8 cellular contexts compared by ENCODE assay signal in genomic region chr5:135191084-135191826, GRCh38.
A peak's percentile ranks its signal among the peaks of the same experiment; 100 is the strongest.
DNase-seq lines count a peak whose midpoint lies in the region; ATAC-seq, FAIRE-seq and TF ChIP-seq lines count a peak whose summit lies in the region.

No MANE protein-coding gene starts in this region.

- peak; percentile 94 for TF ChIP-seq CTCF in GM12874 (IDR thresholded peaks at IDR 0.05; ENCODE audit: insufficient read depth, low read depth, low read length)
- peak; percentile 78 for TF ChIP-seq CTCF in WI38 (IDR thresholded peaks at IDR 0.05; ENCODE audit: low read depth, low read length)
- TF ChIP-seq CTCF in bronchial epithelial cell (IDR thresholded peaks at IDR 0.05; ENCODE audit: insufficient read depth, low read length, severe bottlenecking): peak; percentile 98

- no peak for FAIRE-seq in bronchial epithelial cell (lab: Jason Lieb, UNC)

- ATAC-seq in HG02759 (IDR thresholded peaks at IDR 0.05; ENCODE audit: unreplicated experiment): peak; percentile 97

- no peaks in the 10 kb centered on the region for H3K27me3 ChIP-seq in bronchial epithelial cell (ENCODE audit: control insufficient read depth, insufficient read depth, low read length)

- DNase-seq in NCI-H2029 treated with DMSO at 0.1 percent for 48 hours (lab: John Stamatoyannopoulos, UW) (peak; percentile 22), bronchial epithelial cell (ENCODE audit: low read depth) (peak; percentile 52), islet precursor cell (peak; percentile 96), KG1 (lab: John Stamatoyannopoulos, UW) (no peak)
- peak; percentile 63 to 71 for DNase-seq in stimulated activated CD4-positive, alpha-beta T cell treated with anti-CD3 and anti-CD28 coated beads, Interleukin-15, amount 100 ng/mL, for 48 hours (ENCODE audit: low read depth in 2 of 2)

- H3K4me3 ChIP-seq in WI38 (ENCODE audit: low read depth, low read length) (no peak overlapping the region), bronchial epithelial cell (ENCODE audit: low read depth, low read length) (peak overlapping the region; percentile 37)

- no peaks in the 10 kb centered on the region for H3K36me3 ChIP-seq in bronchial epithelial cell (ENCODE audit: control insufficient read depth, insufficient read depth, low read length)
